Comparison of ENCODE assay signal across 8 cellular contexts in genomic region chr1:228149341-228150020, GRCh38. TPM values are rescaled to one million over a fixed set of nuclear protein-coding genes. Genes with fewer than 3 reads are reported as not detected.
A peak's percentile ranks its signal among the peaks of the same experiment; 100 is the strongest.
DNase-seq lines count a peak whose midpoint lies in the region; ATAC-seq, FAIRE-seq and TF ChIP-seq lines count a peak whose summit lies in the region.

Gene GJC2 (plus strand): TSS chr1:228149930. CDS start chr1:228157759, 7,829 bp downstream.

- H3K36me3 ChIP-seq in heart left ventricle (peaks cover 0 to 46% (median 27%) of the 10 kb centered on the region in 9 donors), pancreas (peaks cover 0 to 23% (median 0%) of the 10 kb centered on the region in 3 donors)

- H3K4me1 ChIP-seq in heart left ventricle (peaks cover 16 to 62% (median 49%) of the 10 kb centered on the region in 12 donors), pancreas (no peaks in the 10 kb centered on the region)

- H3K27me3 ChIP-seq in heart left ventricle (no peaks in the 10 kb centered on the region), pancreas (no peaks in the 10 kb centered on the region)

- H3K9me3 ChIP-seq in heart left ventricle (no peaks in the 10 kb centered on the region), pancreas (no peaks in the 10 kb centered on the region)

- ATAC-seq in heart left ventricle (peak in 3 of 4 donors; percentile 36 to 74 (median 66)), pancreas (peak in 3 of 4 donors; percentile 13 to 31 (median 23)), HG02763 (IDR thresholded peaks at IDR 0.05; ENCODE audit: unreplicated experiment) (no peak), GM21786 (IDR thresholded peaks at IDR 0.05; ENCODE audit: unreplicated experiment) (no peak)

- DNase-seq in C1 segment of cervical spinal cord (lab: John Stamatoyannopoulos, UW) = peak in 11 of 14 donors; percentile 19 to 77 (median 63)
- DNase-seq in heart left ventricle = peak in 4 of 5 donors; percentile 72 to 76 (median 74)
- peak in 3 of 6 donors; percentile 29 to 71 (median 49) for DNase-seq in pancreas
- DNase-seq in GM12891 (ENCODE audit: insufficient read length, low spot score) = no peak
- DNase-seq in AML-193 (lab: John Stamatoyannopoulos, UW) = no peak

- TF ChIP-seq POLR2A in heart left ventricle (IDR thresholded peaks at IDR 0.05) (peak in 1 of 2 donors; percentile 34), GM12891 (IDR thresholded peaks at IDR 0.05; ENCODE audit: low read depth, low read length) (no peak)

- intact Hi-C loops in heart left ventricle (cut with DNase I) = loop anchor here in 2 of 10 donors (2.0 kb wide), 1 partner anchor 13 kb away; no protein-coding TSS in a partner anchor
- intact Hi-C loops in pancreas (cut with DNase I) = no loop called here

- H3K27ac ChIP-seq in heart left ventricle (peak within 1 kb of the TSS; percentile 60 to 97 (median 84)), pancreas (peak within 1 kb of the TSS; percentile 25 to 57 (median 36))

- TF ChIP-seq CTCF in WI38 (IDR thresholded peaks at IDR 0.05; ENCODE audit: low read depth, low read length) = no peak
- TF ChIP-seq CTCF in heart left ventricle (IDR thresholded peaks at IDR 0.05) = no peak
- no peak for TF ChIP-seq CTCF in pancreas (IDR thresholded peaks at IDR 0.05)

- 21 to 51% (median 38%) methylated on average over 8 to 15 of the region's 15 CpGs for WGBS in heart left ventricle, 4 donors
- 70 to 75% methylated on average over 11 to 15 of the region's 15 CpGs for WGBS in pancreas, 2 donors

- FAIRE-seq in pancreas (lab: Jason Lieb, UNC) = no peak
- FAIRE-seq in GM12891 (lab: Jason Lieb, UNC) = no peak

- H3K4me3 ChIP-seq in WI38 (ENCODE audit: low read depth, low read length) = peak within 1 kb of the TSS; percentile 33
- H3K4me3 ChIP-seq in heart left ventricle = peak within 1 kb of the TSS in 11 of 12 donors; percentile 5 to 51 (median 38)
- no peak within 1 kb of the TSS for H3K4me3 ChIP-seq in pancreas

TF ChIP-seq in GM12891, 5 proteins besides CTCF, POLR2A, EP300 and RAD21:
- TF ChIP-seq SPI1 (IDR thresholded peaks at IDR 0.05; ENCODE audit: low read depth, low read length) (no peak), TAF1 (IDR thresholded peaks at IDR 0.05; ENCODE audit: low read depth, low read length) (no peak), POLR2AphosphoS5 (IDR thresholded peaks at IDR 0.05; ENCODE audit: low read depth, low read length) (no peak), PAX5 (IDR thresholded peaks at IDR 0.05; ENCODE audit: insufficient read depth, low read length, severe bottlenecking) (no peak), POU2F2 (IDR thresholded peaks at IDR 0.05; ENCODE audit: low read depth, low read length) (no peak)

RNA-seq across cellular contexts. Expression of gene GJC2, which starts in this region (rescaled TPM):
- total RNA-seq in heart left ventricle = 1 to 10 TPM in 3 of 9 donors, under 1 TPM in 6; 0.40 to 3.8 (median 0.88) TPM
- under 1 TPM; 0.61 to 0.78 TPM for polyA plus RNA-seq in heart left ventricle
- under 1 TPM; 0.08 to 0.69 (median 0.34) TPM for total RNA-seq in pancreas
- under 1 TPM; 0.59 to 0.80 TPM for polyA plus RNA-seq in pancreas
- 0.15 TPM for polyA plus RNA-seq in GM12891 (2012; ENCODE audit: low read depth, missing spikeins)

Comparison
In these comparisons a context has a peak if more than half of its experiments do, and no peak if none do; other contexts are left out.
1. Peak in ATAC-seq and H3K27ac ChIP-seq in pancreas; RNA of the gene not detected or under 1 TPM.
2. DNase-seq: peak in C1 segment of cervical spinal cord (11 of 14) and heart left ventricle (4 of 5); none in GM12891 (single experiment) and AML-193 (0 of 2).
3. H3K4me3 ChIP-seq: peak in WI38 (single experiment) and heart left ventricle (11 of 12); none in pancreas (0 of 4).
4. ATAC-seq: peak in heart left ventricle (3 of 4); none in HG02763 (single experiment) and GM21786 (single experiment).